Comparison of ENCODE assay signal across 8 cellular contexts in genomic region chr13:40668335-40668734, GRCh38. TPM values are rescaled to one million over a fixed set of nuclear protein-coding genes. Genes with fewer than 3 reads are reported as not detected.
A peak's percentile ranks its signal among the peaks of the same experiment; 100 is the strongest.
DNase-seq lines count a peak whose midpoint lies in the region; ATAC-seq, FAIRE-seq and TF ChIP-seq lines count a peak whose summit lies in the region.

No MANE protein-coding gene starts in this region.

- no peak overlapping the region for H3K4me2 ChIP-seq in IMR-90 (ENCODE audit: low read depth, low read length)

- H4K5ac ChIP-seq in IMR-90 (ENCODE audit: low read depth, low read length), result no peak overlapping the region

- TF ChIP-seq CTCF in C4-2B (conservative IDR thresholded peaks at IDR 0.05), result peak; percentile 45
- TF ChIP-seq CTCF in IMR-90 (conservative IDR thresholded peaks at IDR 0.05; ENCODE audit: low read depth, low read length), result peak; percentile 21; the same call in 1 of the 2 replicates

- no TSS peak for BruUV-seq in IMR-90 (replicated peaks; lab: Mats Ljungman, UMichigan)

- no peak overlapping the region for H3K23ac ChIP-seq in IMR-90 (ENCODE audit: low read depth, low read length)

- H3K9ac ChIP-seq in IMR-90 (ENCODE audit: low read depth, low read length), result no peak overlapping the region
- no peak overlapping the region for H3K9ac ChIP-seq in iPS-15b (ENCODE audit: low read depth, low read length)

- no peaks in the 10 kb centered on the region for H4K20me1 ChIP-seq in IMR-90 (ENCODE audit: insufficient read depth, low read length)

- H3K27me3 ChIP-seq in IMR-90 (ENCODE audit: control insufficient read depth, insufficient read depth, low read length) (peaks cover 44% of the 10 kb centered on the region), iPS-15b (ENCODE audit: control insufficient read depth, insufficient read depth, low read length) (no peaks in the 10 kb centered on the region)

- H2AK9ac ChIP-seq in IMR-90 (replicated peaks; ENCODE audit: low read depth, low read length, poor library complexity), result no peak overlapping the region

- TF ChIP-seq RAD21 in IMR-90 (IDR thresholded peaks at IDR 0.05; ENCODE audit: low read length), result no peak

- H3K27ac ChIP-seq in C4-2B (no peak overlapping the region), IMR-90 (ENCODE audit: insufficient read depth, low read length) (no peak overlapping the region)

- intact Hi-C loops in IMR-90 (cut with micrococcal nuclease), result no loop called here

- H3K14ac ChIP-seq in IMR-90 (replicated peaks; ENCODE audit: low read depth, low read length), result no peak overlapping the region

- WGBS in IMR-90 (ENCODE audit: extremely low coverage in 2 of 2, insufficient read length in 1 of 2), 2 experiments, result no CpG with 5 or more reads among the region's 11 CpGs

- H3K36me3 ChIP-seq in IMR-90 (ENCODE audit: control insufficient read depth, insufficient read depth, low read length) (no peaks in the 10 kb centered on the region), iPS-15b (ENCODE audit: control insufficient read depth, insufficient read depth, low read length) (no peaks in the 10 kb centered on the region)

- no peak for DNase-seq in IMR-90
- DNase-seq in activated T-helper 1 cell treated with Interleukin-2 at 50 U/mL for 16 hours (ENCODE audit: low read depth), result peak; percentile 3
- DNase-seq in stimulated activated naive CD8-positive, alpha-beta T cell treated with anti-CD3 and anti-CD28 coated beads, Interleukin-15, Interleukin-2, amounts not matched to agents 100 U/mL and 50 U/mL, for 24 hours, result peak; percentile 53
- DNase-seq in HTR-8/SVneo (ENCODE audit: insufficient read length, low spot score), result no peak
- DNase-seq in NCI-H2029 treated with DMSO at 0.1 percent for 48 hours (lab: John Stamatoyannopoulos, UW), result no peak

- H3K18ac ChIP-seq in IMR-90 (ENCODE audit: low read depth, low read length), result no peak overlapping the region

- H4K8ac ChIP-seq in IMR-90 (ENCODE audit: low read depth in 2 of 2, low read length in 2 of 2), result no peak overlapping the region

- no peak overlapping the region for H2AK5ac ChIP-seq in IMR-90 (ENCODE audit: low read depth, low read length)

- H3K9me3 ChIP-seq in IMR-90 (ENCODE audit: control insufficient read depth, insufficient read depth, low read length) (no peaks in the 10 kb centered on the region), iPS-15b (ENCODE audit: control insufficient read depth, insufficient read depth, low read length) (no peaks in the 10 kb centered on the region)

- H3K4me1 ChIP-seq in IMR-90 (ENCODE audit: control insufficient read depth, insufficient read depth, low read length) (peaks cover 2% of the 10 kb centered on the region; the same call in 1 of the 2 replicates), iPS-15b (ENCODE audit: control insufficient read depth, insufficient read depth, low read length) (peaks cover 21% of the 10 kb centered on the region)

- H3K79me1 ChIP-seq in IMR-90 (ENCODE audit: low read depth in 1 of 2, low read length in 2 of 2), result no peaks in the 10 kb centered on the region

- H3K4me3 ChIP-seq in IMR-90 (ENCODE audit: insufficient read depth, low read depth, low read length), result no peak overlapping the region
- peak overlapping the region; percentile 60 for H3K4me3 ChIP-seq in iPS-15b (ENCODE audit: low read depth, low read length)

- no peak overlapping the region for H2BK120ac ChIP-seq in IMR-90 (ENCODE audit: low read depth, low read length)

- no peak overlapping the region for H4K91ac ChIP-seq in IMR-90 (ENCODE audit: insufficient read depth, low read depth, low read length)

- no peak overlapping the region for H2BK20ac ChIP-seq in IMR-90 (ENCODE audit: low read depth, low read length)

- POLR2A ChIA-PET in IMR-90 (lab: Charles Lee; ENCODE audit: unreplicated experiment), result no interaction called here

- in situ Hi-C loops in IMR-90 (cut with MboI; ENCODE audit: low sequenced_read_pairs), result no loop called here

- CTCF ChIA-PET in IMR-90 (lab: Yijun Ruan, JAX), result interaction anchor here (0.6 to 0.8 kb wide), 2 partner anchors 22 to 1617 kb away, joined by 3 to 5 read pairs; no protein-coding TSS in a partner anchor

- dilution Hi-C loops in IMR-90 (cut with HindIII; ENCODE audit: low sequenced_read_pairs, unreplicated experiment), result no loop called here

- FAIRE-seq in HTR-8/SVneo (lab: Jason Lieb, UNC), result no peak

- H3K56ac ChIP-seq in IMR-90 (ENCODE audit: extremely low read depth, insufficient read depth, low read length), result no peak overlapping the region

- no peak overlapping the region for H2BK15ac ChIP-seq in IMR-90 (ENCODE audit: low read depth, low read length)

- no peak for ATAC-seq in IMR-90 (ENCODE audit: low read depth)
- ATAC-seq in stimulated activated naive CD8-positive, alpha-beta T cell treated with anti-CD3 and anti-CD28 coated beads, Interleukin-15, Interleukin-2, amounts not matched to agents 100 U/mL and 50 U/mL, for 24 hours, result peak; percentile 19
- ATAC-seq in esophagus mucosa, result no peak

- H3K4ac ChIP-seq in IMR-90 (ENCODE audit: low read depth, low read length), result no peak overlapping the region

- H3K9me1 ChIP-seq in IMR-90 (ENCODE audit: insufficient read depth, low read length), result no peaks in the 10 kb centered on the region

- H2BK5ac ChIP-seq in IMR-90 (ENCODE audit: low read depth, low read length, poor library complexity, severe bottlenecking), result no peak overlapping the region

- H2AFZ ChIP-seq in IMR-90 (replicated peaks; ENCODE audit: low read length, poor library complexity), result peak overlapping the region; percentile 19

- no peak for TF ChIP-seq POLR2A in IMR-90 (IDR thresholded peaks at IDR 0.05; ENCODE audit: low read depth, low read length)

TF ChIP-seq in IMR-90, 13 proteins besides CTCF, POLR2A, EP300 and RAD21:
- TF ChIP-seq MXI1 (IDR thresholded peaks at IDR 0.05; ENCODE audit: borderline replicate concordance, low read depth, low read length) (no peak), MAZ (IDR thresholded peaks at IDR 0.05; ENCODE audit: borderline replicate concordance, low read depth, low read length) (no peak), NFE2L2 (IDR thresholded peaks at IDR 0.05; ENCODE audit: low read depth, low read length) (no peak)
TF ChIP-seq in IMR-90: peak in this region for 0.

RNA-seq across cellular contexts. Expression of gene FOXO1, which starts 1.9 kb away (rescaled TPM):
- under 0.01 and 0.18 TPM in 2 replicates for total RNA-seq in IMR-90 (2012; rRNA removed)
- polyA plus RNA-seq in IMR-90 (2012; rRNA removed), result 0.07 and 0.12 TPM in 2 replicates
- polyA plus RNA-seq in IMR-90 (2012; cell fraction: cytosol; rRNA removed), result 0.02 TPM in 1 of 2 replicates, not detected in the other
- polyA plus RNA-seq in IMR-90 (2012; cell fraction: nucleus; rRNA removed; ENCODE audit: low replicate concordance), result 0.06 and 0.10 TPM in 2 replicates
- total RNA-seq in esophagus mucosa, result 8.0 TPM

Comparison
In these comparisons a context has a peak if more than half of its experiments do, and no peak if none do; other contexts are left out.
1. DNase-seq: peak in activated T-helper 1 cell treated with Interleukin-2 at 50 U/mL for 16 hours (single experiment) and stimulated activated naive CD8-positive, alpha-beta T cell treated with anti-CD3 and anti-CD28 coated beads, Interleukin-15, Interleukin-2, amounts not matched to agents 100 U/mL and 50 U/mL, for 24 hours (single experiment); none in IMR-90 (single experiment), HTR-8/SVneo (single experiment) and NCI-H2029 treated with DMSO at 0.1 percent for 48 hours (single experiment).